ENCODE assay signal across 1 cellular context in the genomic region with DNA sequence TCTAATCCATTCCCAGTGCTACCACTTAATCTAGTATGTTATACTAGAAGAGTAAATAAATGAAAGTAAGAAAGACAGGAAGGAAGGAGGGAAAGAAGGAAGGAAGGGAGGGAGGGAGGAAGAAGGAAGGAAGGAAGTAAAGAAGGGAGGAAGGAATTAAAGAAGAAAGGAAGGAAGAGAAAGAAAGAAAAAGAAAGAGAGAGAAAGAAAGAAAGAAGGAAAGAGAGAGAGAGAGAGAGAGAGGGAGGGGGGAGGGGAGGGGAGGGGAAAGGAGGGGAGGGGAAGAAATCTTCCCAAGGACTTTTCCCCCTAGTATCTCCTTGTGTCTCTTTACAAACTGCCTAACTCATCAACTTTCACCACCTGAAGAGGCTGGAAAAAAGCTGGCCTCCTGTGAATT.
TF ChIP-seq lines count a peak whose summit lies in the region.

No MANE protein-coding gene starts in this region.

TF ChIP-seq in HepG2, 621 proteins besides CTCF, POLR2A, EP300 and RAD21:
- TF ChIP-seq PITX1 (CRISPR knock-in tag; IDR thresholded peaks at IDR 0.05): no peak
- TF ChIP-seq THAP11 (CRISPR knock-in tag; IDR thresholded peaks at IDR 0.05): no peak
- TF ChIP-seq PCBP1 (IDR thresholded peaks at IDR 0.05; ENCODE audit: borderline replicate concordance, low read depth, low read length): no peak
- TF ChIP-seq ELF3 (CRISPR knock-in tag; IDR thresholded peaks at IDR 0.05): no peak
- no peak for TF ChIP-seq HMG20A (CRISPR knock-in tag; IDR thresholded peaks at IDR 0.05; ENCODE audit: borderline replicate concordance)
- TF ChIP-seq HNRNPK (IDR thresholded peaks at IDR 0.05; ENCODE audit: low read depth, low read length, poor library complexity, severe bottlenecking): peak; percentile 44
- TF ChIP-seq TEAD3 (CRISPR knock-in tag; optimal IDR thresholded peaks at IDR 0.05; ENCODE audit: borderline replicate concordance): no peak
TF ChIP-seq in HepG2: peak in this region for 1.
